In the genomic region with DNA sequence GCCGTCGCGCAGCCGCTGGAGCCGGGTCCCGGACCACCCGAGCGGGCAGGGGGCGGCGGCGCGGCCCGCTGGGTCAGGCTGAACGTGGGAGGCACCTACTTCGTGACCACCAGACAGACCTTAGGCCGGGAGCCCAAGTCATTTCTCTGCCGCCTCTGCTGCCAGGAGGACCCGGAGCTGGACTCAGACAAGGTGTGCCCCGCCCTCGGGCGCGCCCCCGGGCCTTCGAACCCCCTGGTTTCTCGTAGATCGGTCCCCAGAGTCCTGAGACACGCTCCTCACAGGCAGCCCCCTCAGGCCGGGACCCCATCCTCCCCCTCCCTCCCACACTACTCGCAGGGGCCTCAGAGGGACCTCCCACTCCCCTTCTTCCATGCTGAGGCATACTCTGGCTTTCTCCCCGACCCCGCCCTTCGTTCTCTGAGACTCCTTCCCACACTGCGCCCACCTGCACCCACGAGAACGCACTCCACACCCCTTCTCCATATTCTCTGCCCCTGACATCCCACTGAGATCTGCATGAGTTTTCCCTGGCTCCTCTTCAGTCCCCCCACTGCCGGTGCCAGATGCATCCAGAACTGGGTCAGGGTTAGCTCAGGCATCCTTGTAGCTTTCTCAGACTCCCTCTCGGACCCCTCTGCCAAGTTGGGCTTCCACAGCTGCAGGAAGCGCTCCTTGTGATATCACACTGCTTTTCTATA, we compare ENCODE assay signal across 8 cellular contexts. TPM values are rescaled to one million over a fixed set of nuclear protein-coding genes. Genes with fewer than 3 reads are reported as not detected.
DNase-seq lines count a peak whose midpoint lies in the region; ATAC-seq and TF ChIP-seq lines count a peak whose summit lies in the region.

No MANE protein-coding gene starts in this region.

- in situ Hi-C loops in astrocyte of the spinal cord (cut with HindIII; ENCODE audit: low sequenced_read_pairs), result no loop called here

- no peaks in the 10 kb centered on the region for H3K9me3 ChIP-seq in DOHH2 (ENCODE audit: control insufficient read depth, insufficient read depth, low read length)
- H3K9me3 ChIP-seq in NT2/D1 (ENCODE audit: insufficient read depth, low read length), result no peaks in the 10 kb centered on the region
- H3K9me3 ChIP-seq in smooth muscle cell (replicated peaks; ENCODE audit: low read depth), result no peaks in the 10 kb centered on the region

- no peak for DNase-seq in NT2/D1 (ENCODE audit: low read depth, low spot score)
- DNase-seq in astrocyte of the spinal cord (ENCODE audit: low read depth, low spot score), result no peak
- no peak for DNase-seq in immature natural killer cell
- DNase-seq in smooth muscle cell (lab: John Stamatoyannopoulos, UW; ENCODE audit: unreplicated experiment), result peak; percentile 24
- no peak for DNase-seq in NCI-H524 treated with DMSO at 0.1 percent for 48 hours (lab: John Stamatoyannopoulos, UW)

- ATAC-seq in GM21786 (IDR thresholded peaks at IDR 0.05; ENCODE audit: unreplicated experiment) (peak; percentile 10), HG03045 (IDR thresholded peaks at IDR 0.05; ENCODE audit: unreplicated experiment) (no peak)

- H2AFZ ChIP-seq in smooth muscle cell (ENCODE audit: low read depth), result peak overlapping the region; percentile 79

- no peaks in the 10 kb centered on the region for H4K20me1 ChIP-seq in DOHH2 (ENCODE audit: control insufficient read depth, insufficient read depth, low read depth, low read length)
- peaks cover 10% of the 10 kb centered on the region for H4K20me1 ChIP-seq in smooth muscle cell (ENCODE audit: low read depth)

- no peaks in the 10 kb centered on the region for H3K9me3 Mint-ChIP-seq in immature natural killer cell

- H3F3A ChIP-seq in DOHH2 (ENCODE audit: control insufficient read depth, insufficient read depth), result peaks cover 4% of the 10 kb centered on the region; the same call in 1 of the 2 replicates
- H3F3A ChIP-seq in smooth muscle cell (ENCODE audit: low read depth), result no peaks in the 10 kb centered on the region

- WGBS in smooth muscle cell (ENCODE audit: low lambda C conversion rate), result 2% methylated on average over 27 of the region's 38 CpGs

- H3K4me3 ChIP-seq in DOHH2 (ENCODE audit: low read length) (peak overlapping the region; percentile 98), NT2/D1 (ENCODE audit: insufficient read length, low read depth) (peak overlapping the region; percentile 93), astrocyte of the spinal cord (ENCODE audit: low read depth, low read length) (peak overlapping the region; percentile 95), smooth muscle cell (peak overlapping the region; percentile 90)

- H3K27me3 Mint-ChIP-seq in immature natural killer cell (ENCODE audit: low read depth in 3 of 3), result peaks cover 0 to 4% (median 0%) of the 10 kb centered on the region in 3 donors

- H3K36me3 ChIP-seq in DOHH2 (ENCODE audit: control insufficient read depth, low read length), result peaks cover 17% of the 10 kb centered on the region
- H3K36me3 ChIP-seq in NT2/D1 (ENCODE audit: insufficient read depth, insufficient read length, low read length), result peaks cover 34% of the 10 kb centered on the region
- no peaks in the 10 kb centered on the region for H3K36me3 ChIP-seq in smooth muscle cell (ENCODE audit: low read depth)

- H3K4me1 ChIP-seq in DOHH2 (ENCODE audit: control insufficient read depth, low read length) (peaks cover 18% of the 10 kb centered on the region), NT2/D1 (ENCODE audit: insufficient read depth, insufficient read length) (peaks cover 4% of the 10 kb centered on the region), smooth muscle cell (ENCODE audit: low read depth) (peaks cover 14% of the 10 kb centered on the region)

- H3K4me2 ChIP-seq in DOHH2 (ENCODE audit: low read length) (peak overlapping the region; percentile 96), smooth muscle cell (peak overlapping the region; percentile 98)

- peaks cover 0 to 8% (median 5%) of the 10 kb centered on the region in 3 donors for H3K36me3 Mint-ChIP-seq in immature natural killer cell

- H3K79me2 ChIP-seq in DOHH2 (ENCODE audit: control insufficient read depth, low read length), result peaks cover 32% of the 10 kb centered on the region
- H3K79me2 ChIP-seq in smooth muscle cell (ENCODE audit: low read depth), result peaks cover 22% of the 10 kb centered on the region

- no peak for TF ChIP-seq CTCF in DOHH2 (IDR thresholded peaks at IDR 0.05; ENCODE audit: low read depth, low read length, poor library complexity, severe bottlenecking)
- no peak for TF ChIP-seq CTCF in astrocyte of the spinal cord (IDR thresholded peaks at IDR 0.05; ENCODE audit: low read depth, low read length)
- TF ChIP-seq CTCF in smooth muscle cell (IDR thresholded peaks at IDR 0.05; ENCODE audit: borderline replicate concordance, insufficient read depth, poor library complexity, severe bottlenecking), result no peak

- peaks cover 39 to 49% of the 10 kb centered on the region in 2 donors for H3K4me1 Mint-ChIP-seq in immature natural killer cell

- peak overlapping the region; percentile 75 to 90 (median 88) for H3K27ac Mint-ChIP-seq in immature natural killer cell

- peak overlapping the region; percentile 88 to 93 (median 92) for H3K4me3 Mint-ChIP-seq in immature natural killer cell

- H3K9ac ChIP-seq in NT2/D1 (ENCODE audit: insufficient read length, low read depth) (peak overlapping the region; percentile 98), smooth muscle cell (ENCODE audit: low read depth) (peak overlapping the region; percentile 64)

- H3K27ac ChIP-seq in DOHH2 (ENCODE audit: low read depth, low read length) (no peak overlapping the region), smooth muscle cell (ENCODE audit: low read depth) (no peak overlapping the region)

- no peaks in the 10 kb centered on the region for H3K27me3 ChIP-seq in DOHH2 (ENCODE audit: control insufficient read depth, low read length)
- H3K27me3 ChIP-seq in NT2/D1 (ENCODE audit: insufficient read depth, insufficient read length), result no peaks in the 10 kb centered on the region
- H3K27me3 ChIP-seq in smooth muscle cell (ENCODE audit: low read depth), result no peaks in the 10 kb centered on the region

- no peaks in the 10 kb centered on the region for H3K9me2 ChIP-seq in DOHH2 (replicated peaks; ENCODE audit: control insufficient read depth, low read length)

RNA-seq across cellular contexts. Expression of a gene that starts 0.5 kb away (rescaled TPM):
- polyA plus RNA-seq in immature natural killer cell (1 to 10 TPM; 2.3 to 6.0 (median 4.4) TPM), smooth muscle cell (11.1 and 12.7 TPM in 2 replicates)
- total RNA-seq in smooth muscle cell, result 18.2 and 27.3 TPM in 2 replicates

RNA-seq across cellular contexts. Expression of a gene that starts 0.8 kb away (rescaled TPM):
- polyA plus RNA-seq in immature natural killer cell (100 to 1,000 TPM; 257 to 366 (median 261) TPM), smooth muscle cell (318 and 321 TPM in 2 replicates)
- total RNA-seq in smooth muscle cell, result 233 and 309 TPM in 2 replicates

RNA-seq across cellular contexts. Expression of a gene that starts 35.1 kb away (rescaled TPM):
- 10 to 100 TPM; 32.4 to 52.3 (median 47.1) TPM for polyA plus RNA-seq in immature natural killer cell
- 36.8 and 75.6 TPM in 2 replicates for total RNA-seq in smooth muscle cell
- 36.2 and 41.4 TPM in 2 replicates for polyA plus RNA-seq in smooth muscle cell

RNA-seq across cellular contexts. Expression of a gene that starts 40.2 kb away (rescaled TPM):
- 1 to 10 TPM; 1.5 to 2.1 (median 1.5) TPM for polyA plus RNA-seq in immature natural killer cell
- 11.1 and 17.1 TPM in 2 replicates for total RNA-seq in smooth muscle cell
- 19.5 and 22.0 TPM in 2 replicates for polyA plus RNA-seq in smooth muscle cell
